In the genomic region with DNA sequence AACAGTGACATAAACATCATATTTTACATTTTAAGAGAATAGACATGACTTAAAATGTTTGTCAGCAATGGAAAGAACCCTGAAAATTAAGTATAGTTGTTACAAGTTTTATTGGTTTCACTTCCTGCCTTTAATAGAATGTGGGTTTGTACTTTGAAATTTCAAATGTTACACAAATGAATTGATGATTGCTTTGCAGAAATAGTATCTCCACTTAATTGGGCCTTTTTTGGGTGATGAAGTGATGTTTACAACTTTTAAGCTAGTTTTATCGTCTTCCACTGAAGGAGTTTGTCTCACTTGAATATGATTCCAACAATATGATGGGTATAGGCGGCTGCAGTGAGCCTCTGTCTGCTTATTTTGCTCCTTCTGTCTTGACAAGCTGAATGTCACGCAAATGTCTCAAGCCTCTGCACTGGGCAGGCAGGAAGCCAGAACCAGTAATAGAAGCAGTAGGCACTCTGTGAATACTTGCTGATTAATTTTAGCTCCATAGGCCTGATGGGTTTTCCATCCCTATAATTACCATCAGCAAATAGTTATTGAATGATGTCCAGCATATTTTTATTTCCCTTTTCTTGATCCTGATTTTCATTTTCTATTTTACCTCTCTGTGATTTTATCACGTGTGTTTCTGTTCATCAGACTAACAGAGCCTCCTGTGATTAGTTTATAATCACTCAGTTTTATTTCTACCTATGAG, we compare ENCODE assay signal across 13 cellular contexts. TPM values are rescaled to one million over a fixed set of nuclear protein-coding genes. Genes with fewer than 3 reads are reported as not detected.
A peak's percentile ranks its signal among the peaks of the same experiment; 100 is the strongest.
DNase-seq lines count a peak whose midpoint lies in the region; ATAC-seq, FAIRE-seq and TF ChIP-seq lines count a peak whose summit lies in the region.
"Had no signal": no experiment of that assay in that cellular context is flagged by ENCODE, and none has a peak within 500 bp of the region (broad histone marks: within the 10 kb centered on the region; RNA-seq: fewer than 3 reads in every experiment).

No MANE protein-coding gene starts in this region.

- peaks cover 86% of the 10 kb centered on the region for H3K4me1 ChIP-seq in DND-41 (ENCODE audit: insufficient read depth, low read length)
- peaks cover 74% of the 10 kb centered on the region for H3K4me1 ChIP-seq in OCI-LY7 (ENCODE audit: insufficient read depth, low read length, poor library complexity, severe bottlenecking)
- H3K4me1 ChIP-seq: parathyroid adenoma had no signal

- H2AFZ ChIP-seq in DND-41 (ENCODE audit: low read depth, low read length), result no peak overlapping the region
- peak overlapping the region; percentile 37; the same call in 1 of the 2 replicates for H2AFZ ChIP-seq in OCI-LY7 (ENCODE audit: low read length)
- H2AFZ ChIP-seq: parathyroid adenoma had no signal

- FAIRE-seq in GM19239 (lab: Jason Lieb, UNC) (peak; percentile 94), urothelium cell line (lab: Jason Lieb, UNC) (no peak)

- H4K20me1 ChIP-seq in DND-41 (ENCODE audit: insufficient read depth, low read length) (no peaks in the 10 kb centered on the region), OCI-LY7 (ENCODE audit: insufficient read depth, low read length) (no peaks in the 10 kb centered on the region)

- TF ChIP-seq CTCF in DND-41 (IDR thresholded peaks at IDR 0.05; ENCODE audit: borderline replicate concordance, extremely low read depth, low read length, poor library complexity, severe bottlenecking) (no peak), OCI-LY7 (conservative IDR thresholded peaks at IDR 0.05; ENCODE audit: low read length) (peak; percentile 53)

- BruUV-seq in OCI-LY7 (replicated peaks; lab: Mats Ljungman, UMichigan), result no TSS peak

- H3K27me3 ChIP-seq in DND-41 (ENCODE audit: insufficient read depth, low read length, poor library complexity), result no peaks in the 10 kb centered on the region

- H3K36me3 ChIP-seq in DND-41 (ENCODE audit: insufficient read depth, low read length) (peaks cover under 1% of the 10 kb centered on the region; the same call in 1 of the 2 replicates), OCI-LY7 (ENCODE audit: insufficient read depth, low read length) (peaks cover 10% of the 10 kb centered on the region)

- H3K27ac ChIP-seq in DND-41 (ENCODE audit: low read length) (peak overlapping the region; percentile 28; the same call in 1 of the 2 replicates), OCI-LY7 (ENCODE audit: low read depth, low read length, poor library complexity, severe bottlenecking) (peak overlapping the region; percentile 68)
- H3K27ac ChIP-seq: parathyroid adenoma had no signal

- CTCF ChIA-PET in OCI-LY7 (lab: Charles Lee; ENCODE audit: unreplicated experiment), result no interaction called here

- intact Hi-C loops in OCI-LY7 (cut with micrococcal nuclease; ENCODE audit: unreplicated experiment), result loop anchor here (1.0 kb wide), 1 partner anchor 21 kb away; no protein-coding TSS in a partner anchor

- no peak overlapping the region for H3K4me2 ChIP-seq in DND-41 (ENCODE audit: insufficient read depth, low read length)
- H3K4me2 ChIP-seq in OCI-LY7 (ENCODE audit: low read length), result peak overlapping the region; percentile 76

- POLR2A ChIA-PET in OCI-LY7 (lab: Charles Lee), result interaction anchor here (0.7 to 10.3 kb wide), 12 partner anchors 9 to 408 kb away, joined by 3 to 119 read pairs (median 7); partner anchors contain the start of gene NR3C1

- DNase-seq in DND-41 (no peak), GM19239 (ENCODE audit: insufficient read length, low spot score) (no peak), OCI-LY7 (ENCODE audit: low spot score) (peak; percentile 69), urothelium cell line (ENCODE audit: low spot score) (no peak), SK-N-DZ (ENCODE audit: low spot score) (no peak)
- no peak for DNase-seq in activated CD4-positive, alpha-beta T cell treated with anti-CD3 and anti-CD28 coated beads for 48 hours
- DNase-seq: Caco-2, hippocampal formation, NCI-H2081 treated with DMSO at 0.1 percent for 48 hours had no signal

- peaks cover 93% of the 10 kb centered on the region for H3K79me2 ChIP-seq in DND-41 (ENCODE audit: insufficient read depth, low read length)
- peaks cover 56% of the 10 kb centered on the region; the same call in 1 of the 2 replicates for H3K79me2 ChIP-seq in OCI-LY7 (ENCODE audit: insufficient read depth, low read depth, low read length)
- H3K79me2 ChIP-seq: parathyroid adenoma had no signal

- ATAC-seq in DND-41 (ENCODE audit: insufficient read depth, low read depth) (no peak), HG02938 (IDR thresholded peaks at IDR 0.05; ENCODE audit: unreplicated experiment) (peak; percentile 67), HG02981 (IDR thresholded peaks at IDR 0.05; ENCODE audit: unreplicated experiment) (no peak)
- ATAC-seq: HCT116 had no signal

- H3K4me3 ChIP-seq in DND-41 (ENCODE audit: low read depth in 1 of 2, low read length in 2 of 2) (no peak overlapping the region), OCI-LY7 (ENCODE audit: low read depth, low read length, poor library complexity, severe bottlenecking) (peak overlapping the region; percentile 55)

- H3K9me2 ChIP-seq in OCI-LY7 (ENCODE audit: insufficient read depth, low read length), result no peaks in the 10 kb centered on the region

- 0 out of 2 replicates have a peak overlapping the region, but pooled peaks have one; percentile 4 for H3K9ac ChIP-seq in DND-41 (ENCODE audit: low read depth, low read length)
- H3K9ac ChIP-seq: parathyroid adenoma had no signal

- H3K9me3 ChIP-seq in DND-41 (ENCODE audit: insufficient read depth, low read length, severe bottlenecking) (no peaks in the 10 kb centered on the region), OCI-LY7 (ENCODE audit: low read length) (no peaks in the 10 kb centered on the region)
- H3K9me3 ChIP-seq: Caco-2 had no signal

RNA-seq across cellular contexts. Expression of gene NR3C1, which starts 10.6 kb away (rescaled TPM):
- total RNA-seq in OCI-LY7 (2014; rRNA removed; shearing (Covaris generic)), result 45.0 and 45.6 TPM in 2 replicates
- 98.1 and 106 TPM in 2 replicates for total RNA-seq in OCI-LY7 (2022)
- 3.9 and 4.6 TPM in 2 replicates for polyA plus RNA-seq in SK-N-DZ (2014; cell fraction: cytosol; rRNA removed)
- 4.1 and 4.4 TPM in 2 replicates for polyA plus RNA-seq in SK-N-DZ (2014; cell fraction: nucleus; rRNA removed)
